1 cellular context compared by ENCODE assay signal in the genomic region with DNA sequence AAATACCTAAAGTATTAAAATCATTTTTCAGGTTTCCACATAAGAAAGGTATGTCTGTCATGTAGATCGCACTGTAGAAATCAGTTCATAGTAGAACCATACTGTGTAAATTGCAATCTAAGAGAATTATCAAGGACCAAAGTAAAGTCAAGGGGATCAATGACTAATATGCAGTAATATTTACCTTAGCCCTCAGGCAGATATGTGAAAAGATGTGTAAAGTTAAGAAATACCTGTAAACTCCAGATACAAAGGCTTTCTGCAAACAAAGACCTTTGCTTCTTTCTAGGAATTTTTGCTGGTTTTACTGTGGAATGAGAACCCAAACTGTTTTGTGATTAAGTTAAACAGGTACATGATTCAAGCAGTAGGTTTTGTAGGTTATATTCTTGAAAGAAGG.
TF ChIP-seq lines count a peak whose summit lies in the region.

No MANE protein-coding gene starts in this region.

TF ChIP-seq in HepG2, 621 proteins besides CTCF, POLR2A, EP300 and RAD21 (continued from another document):
- TF ChIP-seq, protein P1, sequence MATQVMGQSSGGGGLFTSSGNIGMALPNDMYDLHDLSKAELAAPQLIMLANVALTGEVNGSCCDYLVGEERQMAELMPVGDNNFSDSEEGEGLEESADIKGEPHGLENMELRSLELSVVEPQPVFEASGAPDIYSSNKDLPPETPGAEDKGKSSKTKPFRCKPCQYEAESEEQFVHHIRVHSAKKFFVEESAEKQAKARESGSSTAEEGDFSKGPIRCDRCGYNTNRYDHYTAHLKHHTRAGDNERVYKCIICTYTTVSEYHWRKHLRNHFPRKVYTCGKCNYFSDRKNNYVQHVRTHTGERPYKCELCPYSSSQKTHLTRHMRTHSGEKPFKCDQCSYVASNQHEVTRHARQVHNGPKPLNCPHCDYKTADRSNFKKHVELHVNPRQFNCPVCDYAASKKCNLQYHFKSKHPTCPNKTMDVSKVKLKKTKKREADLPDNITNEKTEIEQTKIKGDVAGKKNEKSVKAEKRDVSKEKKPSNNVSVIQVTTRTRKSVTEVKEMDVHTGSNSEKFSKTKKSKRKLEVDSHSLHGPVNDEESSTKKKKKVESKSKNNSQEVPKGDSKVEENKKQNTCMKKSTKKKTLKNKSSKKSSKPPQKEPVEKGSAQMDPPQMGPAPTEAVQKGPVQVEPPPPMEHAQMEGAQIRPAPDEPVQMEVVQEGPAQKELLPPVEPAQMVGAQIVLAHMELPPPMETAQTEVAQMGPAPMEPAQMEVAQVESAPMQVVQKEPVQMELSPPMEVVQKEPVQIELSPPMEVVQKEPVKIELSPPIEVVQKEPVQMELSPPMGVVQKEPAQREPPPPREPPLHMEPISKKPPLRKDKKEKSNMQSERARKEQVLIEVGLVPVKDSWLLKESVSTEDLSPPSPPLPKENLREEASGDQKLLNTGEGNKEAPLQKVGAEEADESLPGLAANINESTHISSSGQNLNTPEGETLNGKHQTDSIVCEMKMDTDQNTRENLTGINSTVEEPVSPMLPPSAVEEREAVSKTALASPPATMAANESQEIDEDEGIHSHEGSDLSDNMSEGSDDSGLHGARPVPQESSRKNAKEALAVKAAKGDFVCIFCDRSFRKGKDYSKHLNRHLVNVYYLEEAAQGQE (IDR thresholded peaks at IDR 0.05; ENCODE audit: borderline replicate concordance in 1 of 2, low read depth in 1 of 2, low read length in 2 of 2) = no peak
- TF ChIP-seq SRF (IDR thresholded peaks at IDR 0.05; ENCODE audit: low read depth, low read length) = no peak
- peak; percentile 30; the same call in 1 of the 2 replicates for TF ChIP-seq CEBPB (IDR thresholded peaks at IDR 0.05; ENCODE audit: borderline replicate concordance, low read depth, low read length)
- TF ChIP-seq DDIT3 (CRISPR knock-in tag; IDR thresholded peaks at IDR 0.05) = no peak
- no peak for TF ChIP-seq FOSL1 (CRISPR knock-in tag; IDR thresholded peaks at IDR 0.05; ENCODE audit: borderline replicate concordance)
- TF ChIP-seq ZNF580 (CRISPR knock-in tag; IDR thresholded peaks at IDR 0.05; ENCODE audit: borderline replicate concordance, low read depth) = no peak
- TF ChIP-seq, protein P2, sequence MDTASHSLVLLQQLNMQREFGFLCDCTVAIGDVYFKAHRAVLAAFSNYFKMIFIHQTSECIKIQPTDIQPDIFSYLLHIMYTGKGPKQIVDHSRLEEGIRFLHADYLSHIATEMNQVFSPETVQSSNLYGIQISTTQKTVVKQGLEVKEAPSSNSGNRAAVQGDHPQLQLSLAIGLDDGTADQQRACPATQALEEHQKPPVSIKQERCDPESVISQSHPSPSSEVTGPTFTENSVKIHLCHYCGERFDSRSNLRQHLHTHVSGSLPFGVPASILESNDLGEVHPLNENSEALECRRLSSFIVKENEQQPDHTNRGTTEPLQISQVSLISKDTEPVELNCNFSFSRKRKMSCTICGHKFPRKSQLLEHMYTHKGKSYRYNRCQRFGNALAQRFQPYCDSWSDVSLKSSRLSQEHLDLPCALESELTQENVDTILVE (CRISPR knock-in tag; IDR thresholded peaks at IDR 0.05) = peak; percentile 48; the same call in 1 of the 2 replicates
- TF ChIP-seq ZNF746 (CRISPR knock-in tag; IDR thresholded peaks at IDR 0.05) = no peak
- peak; percentile 55; the same call in 1 of the 2 replicates for TF ChIP-seq SIX1 (CRISPR knock-in tag; IDR thresholded peaks at IDR 0.05; ENCODE audit: borderline replicate concordance)
- TF ChIP-seq MYPOP (CRISPR knock-in tag; IDR thresholded peaks at IDR 0.05) = no peak
- TF ChIP-seq KDM3A (CRISPR knock-in tag; IDR thresholded peaks at IDR 0.05; ENCODE audit: low read depth) = no peak
- no peak for TF ChIP-seq ZNF598 (CRISPR knock-in tag; IDR thresholded peaks at IDR 0.05; ENCODE audit: borderline replicate concordance)
- TF ChIP-seq TSC22D2 (CRISPR knock-in tag; IDR thresholded peaks at IDR 0.05; ENCODE audit: borderline replicate concordance) = no peak
- TF ChIP-seq HOXA5 (CRISPR knock-in tag; IDR thresholded peaks at IDR 0.05) = no peak
- no peak for TF ChIP-seq ZNF710 (CRISPR knock-in tag; IDR thresholded peaks at IDR 0.05; ENCODE audit: borderline replicate concordance)
- no peak for TF ChIP-seq ZNF224 (CRISPR knock-in tag; IDR thresholded peaks at IDR 0.05)
- TF ChIP-seq KLF6 (CRISPR knock-in tag; IDR thresholded peaks at IDR 0.05) = no peak
- no peak for TF ChIP-seq FOXP1 (IDR thresholded peaks at IDR 0.05)
- TF ChIP-seq FOXP1 (CRISPR knock-in tag; IDR thresholded peaks at IDR 0.05) = peak; percentile 63; the same call in 1 of the 2 replicates
- TF ChIP-seq FOXA3 (CRISPR knock-in tag; IDR thresholded peaks at IDR 0.05) = peak; percentile 89
- no peak for TF ChIP-seq PHF21A (CRISPR knock-in tag; IDR thresholded peaks at IDR 0.05)
- TF ChIP-seq ZSCAN30 (CRISPR knock-in tag; IDR thresholded peaks at IDR 0.05) = no peak
- no peak for TF ChIP-seq ZBED4 (CRISPR knock-in tag; IDR thresholded peaks at IDR 0.05; ENCODE audit: borderline replicate concordance)
- TF ChIP-seq YEATS4 (CRISPR knock-in tag; IDR thresholded peaks at IDR 0.05; ENCODE audit: borderline replicate concordance) = no peak
- no peak for TF ChIP-seq HIVEP1 (CRISPR knock-in tag; IDR thresholded peaks at IDR 0.05)
- TF ChIP-seq ZNF496 (CRISPR knock-in tag; IDR thresholded peaks at IDR 0.05; ENCODE audit: insufficient replicate concordance) = no peak
- TF ChIP-seq, protein P3, sequence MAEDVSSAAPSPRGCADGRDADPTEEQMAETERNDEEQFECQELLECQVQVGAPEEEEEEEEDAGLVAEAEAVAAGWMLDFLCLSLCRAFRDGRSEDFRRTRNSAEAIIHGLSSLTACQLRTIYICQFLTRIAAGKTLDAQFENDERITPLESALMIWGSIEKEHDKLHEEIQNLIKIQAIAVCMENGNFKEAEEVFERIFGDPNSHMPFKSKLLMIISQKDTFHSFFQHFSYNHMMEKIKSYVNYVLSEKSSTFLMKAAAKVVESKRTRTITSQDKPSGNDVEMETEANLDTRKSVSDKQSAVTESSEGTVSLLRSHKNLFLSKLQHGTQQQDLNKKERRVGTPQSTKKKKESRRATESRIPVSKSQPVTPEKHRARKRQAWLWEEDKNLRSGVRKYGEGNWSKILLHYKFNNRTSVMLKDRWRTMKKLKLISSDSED (CRISPR knock-in tag; IDR thresholded peaks at IDR 0.05) = no peak
- TF ChIP-seq ZNF768 (CRISPR knock-in tag; IDR thresholded peaks at IDR 0.05) = no peak
- no peak for TF ChIP-seq EHMT2 (IDR thresholded peaks at IDR 0.05; ENCODE audit: borderline replicate concordance, low read depth, low read length)
- no peak for TF ChIP-seq KAT8 (CRISPR knock-in tag; IDR thresholded peaks at IDR 0.05)
- no peak for TF ChIP-seq ZFP41 (CRISPR knock-in tag; IDR thresholded peaks at IDR 0.05; ENCODE audit: borderline replicate concordance)
- TF ChIP-seq, protein P4, sequence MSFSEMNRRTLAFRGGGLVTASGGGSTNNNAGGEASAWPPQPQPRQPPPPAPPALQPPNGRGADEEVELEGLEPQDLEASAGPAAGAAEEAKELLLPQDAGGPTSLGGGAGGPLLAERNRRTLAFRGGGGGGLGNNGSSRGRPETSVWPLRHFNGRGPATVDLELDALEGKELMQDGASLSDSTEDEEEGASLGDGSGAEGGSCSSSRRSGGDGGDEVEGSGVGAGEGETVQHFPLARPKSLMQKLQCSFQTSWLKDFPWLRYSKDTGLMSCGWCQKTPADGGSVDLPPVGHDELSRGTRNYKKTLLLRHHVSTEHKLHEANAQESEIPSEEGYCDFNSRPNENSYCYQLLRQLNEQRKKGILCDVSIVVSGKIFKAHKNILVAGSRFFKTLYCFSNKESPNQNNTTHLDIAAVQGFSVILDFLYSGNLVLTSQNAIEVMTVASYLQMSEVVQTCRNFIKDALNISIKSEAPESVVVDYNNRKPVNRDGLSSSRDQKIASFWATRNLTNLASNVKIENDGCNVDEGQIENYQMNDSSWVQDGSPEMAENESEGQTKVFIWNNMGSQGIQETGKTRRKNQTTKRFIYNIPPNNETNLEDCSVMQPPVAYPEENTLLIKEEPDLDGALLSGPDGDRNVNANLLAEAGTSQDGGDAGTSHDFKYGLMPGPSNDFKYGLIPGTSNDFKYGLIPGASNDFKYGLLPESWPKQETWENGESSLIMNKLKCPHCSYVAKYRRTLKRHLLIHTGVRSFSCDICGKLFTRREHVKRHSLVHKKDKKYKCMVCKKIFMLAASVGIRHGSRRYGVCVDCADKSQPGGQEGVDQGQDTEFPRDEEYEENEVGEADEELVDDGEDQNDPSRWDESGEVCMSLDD (CRISPR knock-in tag; IDR thresholded peaks at IDR 0.05; ENCODE audit: borderline replicate concordance) = no peak
- no peak for TF ChIP-seq NFATC3 (CRISPR knock-in tag; IDR thresholded peaks at IDR 0.05)
- TF ChIP-seq GABPA (IDR thresholded peaks at IDR 0.05; ENCODE audit: low read depth, low read length) = no peak
- no peak for TF ChIP-seq GABPA (CRISPR knock-in tag; IDR thresholded peaks at IDR 0.05; ENCODE audit: low read depth)
- no peak for TF ChIP-seq SATB2 (CRISPR knock-in tag; IDR thresholded peaks at IDR 0.05)
- no peak for TF ChIP-seq BCL3 (CRISPR knock-in tag; IDR thresholded peaks at IDR 0.05)
- TF ChIP-seq HNF4G (IDR thresholded peaks at IDR 0.05; ENCODE audit: borderline replicate concordance, low read depth, low read length) = no peak
- no peak for TF ChIP-seq HNF4G (CRISPR knock-in tag; IDR thresholded peaks at IDR 0.05; ENCODE audit: borderline replicate concordance, low read depth)
- TF ChIP-seq ZNF639 (CRISPR knock-in tag; conservative IDR thresholded peaks at IDR 0.05) = no peak
- no peak for TF ChIP-seq ZNF205 (CRISPR knock-in tag; IDR thresholded peaks at IDR 0.05)
